Comparison of ENCODE assay signal across 31 cellular contexts in genomic region chr2:120052597-120052996, GRCh38. TPM values are rescaled to one million over a fixed set of nuclear protein-coding genes. Genes with fewer than 3 reads are reported as not detected.
A peak's percentile ranks its signal among the peaks of the same experiment; 100 is the strongest.
DNase-seq lines count a peak whose midpoint lies in the region; ATAC-seq, FAIRE-seq and TF ChIP-seq lines count a peak whose summit lies in the region.
"Had no signal": no experiment of that assay in that cellular context is flagged by ENCODE, and none has a peak within 500 bp of the region (broad histone marks: within the 10 kb centered on the region; RNA-seq: fewer than 3 reads in every experiment).

No MANE protein-coding gene starts in this region.

- H3K9me3 Mint-ChIP-seq in astrocyte (ENCODE audit: unreplicated experiment) (peaks cover 14% of the 10 kb centered on the region), mesothelial cell of epicardium (peaks cover 69% of the 10 kb centered on the region)
- H3K9me3 Mint-ChIP-seq: HFFc6 had no signal

- peaks cover 9% of the 10 kb centered on the region for H3K4me1 Mint-ChIP-seq in astrocyte (ENCODE audit: low read depth, unreplicated experiment)
- H3K4me1 Mint-ChIP-seq in mesothelial cell of epicardium, result peaks cover 5% of the 10 kb centered on the region
- H3K4me1 Mint-ChIP-seq: activated CD4-positive, alpha-beta T cell treated with anti-CD3 and anti-CD28 coated beads, Interleukin-2, amount 10 ng/mL, durations not matched to agents 7 days and 5 days; activated CD8-positive, alpha-beta memory T cell treated with anti-CD3 and anti-CD28 coated beads, Interleukin-2, amount 10 ng/mL, durations not matched to agents 7 days and 5 days; activated naive CD8-positive, alpha-beta T cell treated with anti-CD3 and anti-CD28 coated beads, Interleukin-2, amount 50 U/mL, for 24 hours; brain; nephron progenitor cell had no signal

- DNase-seq in AG08395 (ENCODE audit: low spot score) (peak; percentile 10), GM23248 (peak; percentile 2), astrocyte (ENCODE audit: low read depth) (peak; percentile 15), mesothelial cell of epicardium (ENCODE audit: low spot score in 2 of 2, unreplicated experiment in 2 of 2) (no peak), HPDE6-E6E7 (ENCODE audit: extremely low spot score) (no peak), KBM-7 (no peak)
- DNase-seq: activated B cell treated with CpG ODN at 0.5 μM for 24 hours; activated CD4-positive, alpha-beta T cell treated with anti-CD3 and anti-CD28 coated beads, Interleukin-2, amount 10 ng/mL, durations not matched to agents 7 days and 5 days; activated CD8-positive, alpha-beta memory T cell treated with anti-CD3 and anti-CD28 coated beads, Interleukin-2, amount 10 ng/mL, durations not matched to agents 7 days and 5 days; activated gamma-delta T cell treated with Interleukin-2 at 50 U/mL for 16 hours; activated naive CD8-positive, alpha-beta T cell treated with anti-CD3 and anti-CD28 coated beads, Interleukin-2, amount 50 U/mL, for 24 hours; activated T-cell treated with anti-CD3 and anti-CD28 coated beads, Interleukin-2, amount 50 U/mL, for 4 hours; cerebellar nuclear complex; dorsolateral prefrontal cortex; HFFc6; NCI-H2029; NCI-H526 treated with DMSO at 0.1 percent for 48 hours; nephron progenitor cell; NK-92 treated with Interleukin-12 subunit alpha and Interleukin-12 subunit beta, amount 100 ng/mL, for 24 hours; stimulated activated naive CD4-positive, alpha-beta T cell; T-helper 1 cell had no signal

- peaks cover 15% of the 10 kb centered on the region for H3K36me3 Mint-ChIP-seq in astrocyte (ENCODE audit: low read depth, unreplicated experiment)
- H3K36me3 Mint-ChIP-seq in mesothelial cell of epicardium, result peaks cover 85% of the 10 kb centered on the region

- no peak for FAIRE-seq in astrocyte (lab: Jason Lieb, UNC)
- FAIRE-seq: endometrium, frontal cortex had no signal

- no peaks in the 10 kb centered on the region for H3K9me2 ChIP-seq in GM23248 (ENCODE audit: insufficient read depth)

- H3F3A ChIP-seq in GM23248 (ENCODE audit: insufficient read depth), result peaks cover 9% of the 10 kb centered on the region; the same call in 1 of the 2 replicates

- no peak for ATAC-seq in GM19328 (IDR thresholded peaks at IDR 0.05; ENCODE audit: unreplicated experiment)
- ATAC-seq in HG03442 (IDR thresholded peaks at IDR 0.05; ENCODE audit: unreplicated experiment), result no peak
- ATAC-seq: activated CD8-positive, alpha-beta memory T cell treated with anti-CD3 and anti-CD28 coated beads, Interleukin-2, amount 10 ng/mL, durations not matched to agents 7 days and 5 days; activated naive CD8-positive, alpha-beta T cell treated with anti-CD3 and anti-CD28 coated beads, Interleukin-2, amount 50 U/mL, for 24 hours; activated T-cell treated with anti-CD3 and anti-CD28 coated beads, Interleukin-2, amount 50 U/mL, for 4 hours had no signal

- no peak for TF ChIP-seq CTCF in astrocyte (IDR thresholded peaks at IDR 0.05; ENCODE audit: insufficient read depth, low read depth, low read length)
- TF ChIP-seq CTCF in mesothelial cell of epicardium (IDR thresholded peaks at IDR 0.05; ENCODE audit: unreplicated experiment), result no peak

- no peak overlapping the region for H3K27ac Mint-ChIP-seq in astrocyte (ENCODE audit: unreplicated experiment)
- peak overlapping the region; percentile 62 for H3K27ac Mint-ChIP-seq in mesothelial cell of epicardium
- H3K27ac Mint-ChIP-seq: activated B cell treated with CpG ODN at 0.5 μM for 24 hours; activated CD4-positive, alpha-beta T cell treated with anti-CD3 and anti-CD28 coated beads, Interleukin-2, amount 10 ng/mL, durations not matched to agents 7 days and 5 days; activated CD8-positive, alpha-beta memory T cell treated with anti-CD3 and anti-CD28 coated beads, Interleukin-2, amount 10 ng/mL, durations not matched to agents 7 days and 5 days; activated naive CD8-positive, alpha-beta T cell treated with anti-CD3 and anti-CD28 coated beads, Interleukin-2, amount 50 U/mL, for 24 hours; brain; HFFc6; nephron progenitor cell had no signal

- H3K27me3 ChIP-seq in GM23248 (replicated peaks; ENCODE audit: insufficient read depth) (no peaks in the 10 kb centered on the region), astrocyte (ENCODE audit: insufficient read depth, low read length) (no peaks in the 10 kb centered on the region)
- H3K27me3 ChIP-seq: BLaER1, dorsolateral prefrontal cortex, esophagus muscularis mucosa had no signal

- H3K79me2 ChIP-seq in GM23248 (ENCODE audit: insufficient read depth) (no peaks in the 10 kb centered on the region), astrocyte (ENCODE audit: insufficient read depth, low read length) (no peaks in the 10 kb centered on the region)

- WGBS in GM23248 (ENCODE audit: low coverage in 1 of 2, low lambda C conversion rate in 2 of 2, missing lambda C conversion rate in 2 of 2), 2 experiments, result 49 to 56% methylated on average over 2 of the region's 2 CpGs

- no peak overlapping the region for H2AFZ ChIP-seq in GM23248
- no peak overlapping the region for H2AFZ ChIP-seq in astrocyte (ENCODE audit: low read depth, low read length)

- peaks cover 11% of the 10 kb centered on the region for H3K4me1 ChIP-seq in GM23248 (ENCODE audit: insufficient read depth)
- no peaks in the 10 kb centered on the region for H3K4me1 ChIP-seq in astrocyte (ENCODE audit: insufficient read depth, low read length)
- H3K4me1 ChIP-seq: BLaER1, esophagus muscularis mucosa had no signal

- in situ Hi-C loops in GM23248 (cut with MboI), result no loop called here
- in situ Hi-C loops in KBM-7 (cut with MboI; ENCODE audit: low pct_unique_long_range_greater_than_20kb, low sequenced_read_pairs), result no loop called here

- H3K4me3 ChIP-seq in GM23248 (no peak overlapping the region), astrocyte (ENCODE audit: insufficient read depth, low read depth, low read length) (no peak overlapping the region)
- H3K4me3 ChIP-seq: BLaER1, dorsolateral prefrontal cortex, esophagus muscularis mucosa, lung, SK-N-MC, skin epidermis had no signal

- H4K20me1 ChIP-seq in GM23248 (ENCODE audit: insufficient read depth) (no peaks in the 10 kb centered on the region), astrocyte (ENCODE audit: insufficient read depth, low read length) (no peaks in the 10 kb centered on the region)
- H4K20me1 ChIP-seq: BLaER1 had no signal

- H3K4me2 ChIP-seq in GM23248 (ENCODE audit: unreplicated experiment) (no peak overlapping the region), astrocyte (ENCODE audit: low read length) (no peak overlapping the region)
- H3K4me2 ChIP-seq: BLaER1 had no signal

- H3K9ac ChIP-seq in GM23248 (no peak overlapping the region), astrocyte (ENCODE audit: low read length) (no peak overlapping the region)
- H3K9ac ChIP-seq: BLaER1 had no signal

- no peaks in the 10 kb centered on the region for H3K36me3 ChIP-seq in GM23248 (ENCODE audit: low read depth)
- no peaks in the 10 kb centered on the region for H3K36me3 ChIP-seq in astrocyte (ENCODE audit: insufficient read depth, low read length)

- no peak overlapping the region for H3K4me3 Mint-ChIP-seq in astrocyte (ENCODE audit: unreplicated experiment)
- no peak overlapping the region for H3K4me3 Mint-ChIP-seq in mesothelial cell of epicardium
- H3K4me3 Mint-ChIP-seq: activated B cell treated with CpG ODN at 0.5 μM for 24 hours; activated CD4-positive, alpha-beta T cell treated with anti-CD3 and anti-CD28 coated beads, Interleukin-2, amount 10 ng/mL, durations not matched to agents 7 days and 5 days; activated CD8-positive, alpha-beta memory T cell treated with anti-CD3 and anti-CD28 coated beads, Interleukin-2, amount 10 ng/mL, durations not matched to agents 7 days and 5 days; activated naive CD8-positive, alpha-beta T cell treated with anti-CD3 and anti-CD28 coated beads, Interleukin-2, amount 50 U/mL, for 24 hours; activated T-cell treated with anti-CD3 and anti-CD28 coated beads, Interleukin-2, amount 50 U/mL, for 4 hours; brain; HFFc6; nephron progenitor cell had no signal

- H3K9me3 ChIP-seq in GM23248 (ENCODE audit: low read depth), result no peaks in the 10 kb centered on the region
- no peaks in the 10 kb centered on the region for H3K9me3 ChIP-seq in astrocyte (ENCODE audit: insufficient read depth, low read depth, low read length)

- no peaks in the 10 kb centered on the region for H3K27me3 Mint-ChIP-seq in astrocyte (ENCODE audit: low read depth, unreplicated experiment)
- H3K27me3 Mint-ChIP-seq in mesothelial cell of epicardium (ENCODE audit: low read depth), result no peaks in the 10 kb centered on the region
- H3K27me3 Mint-ChIP-seq: activated B cell treated with CpG ODN at 0.5 μM for 24 hours; activated CD4-positive, alpha-beta T cell treated with anti-CD3 and anti-CD28 coated beads, Interleukin-2, amount 10 ng/mL, durations not matched to agents 7 days and 5 days; activated CD8-positive, alpha-beta memory T cell treated with anti-CD3 and anti-CD28 coated beads, Interleukin-2, amount 10 ng/mL, durations not matched to agents 7 days and 5 days; activated naive CD8-positive, alpha-beta T cell treated with anti-CD3 and anti-CD28 coated beads, Interleukin-2, amount 50 U/mL, for 24 hours; brain had no signal

- no peak overlapping the region for H3K27ac ChIP-seq in GM23248
- H3K27ac ChIP-seq in astrocyte (ENCODE audit: low read depth, low read length), result no peak overlapping the region
- H3K27ac ChIP-seq: BLaER1, dorsolateral prefrontal cortex, esophagus muscularis mucosa, SK-N-MC, skin epidermis had no signal

RNA-seq across cellular contexts. Expression of gene EPB41L5, which starts 39.7 kb away (rescaled TPM):
- total RNA-seq in GM23248 (2014; rRNA removed; shearing (Covaris generic)), result 4.0 and 6.1 TPM in 2 replicates
- 2.5 and 3.0 TPM in 2 replicates for polyA plus RNA-seq in GM23248 (2016; fragmentation: Nextera tagmentation; extraction: Ambion mirVana)
- total RNA-seq in astrocyte (13.5 and 16.2 TPM in 2 replicates), mesothelial cell of epicardium (43.4 to 43.9 TPM (median 43.4 TPM) in 3 replicates)

Comparison
In these comparisons a context has a peak if more than half of its experiments do, and no peak if none do; other contexts are left out.
1. DNase-seq: peak in AG08395 (single experiment), GM23248 (single experiment) and astrocyte (single experiment); none in mesothelial cell of epicardium (0 of 2), HPDE6-E6E7 (single experiment) and KBM-7 (single experiment).